17 cellular contexts compared by ENCODE assay signal in the genomic region with DNA sequence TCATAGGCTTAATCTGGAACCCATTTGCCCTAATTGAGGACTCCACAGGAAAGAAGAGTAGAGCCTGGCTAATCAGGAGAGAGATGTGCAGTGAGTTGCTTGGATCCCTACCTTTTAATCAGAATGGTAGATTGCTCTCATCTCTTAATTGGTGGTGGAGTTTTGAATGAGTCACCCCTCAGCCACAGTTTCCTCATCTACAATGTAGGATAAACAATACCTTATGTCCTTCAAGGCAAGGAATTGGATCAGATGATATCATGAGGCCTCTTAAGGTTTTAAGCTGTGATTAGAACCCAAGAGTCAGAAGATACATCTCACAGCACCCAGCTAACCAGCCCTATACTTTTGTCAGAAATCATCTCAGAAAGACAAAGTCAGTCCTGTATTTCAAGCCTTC. TPM values are rescaled to one million over a fixed set of nuclear protein-coding genes. Genes with fewer than 3 reads are reported as not detected.
"Had no signal": no experiment of that assay in that cellular context is flagged by ENCODE, and none has a peak within 500 bp of the region (broad histone marks: within the 10 kb centered on the region; RNA-seq: fewer than 3 reads in every experiment).

No MANE protein-coding gene starts in this region.

- H3K4me3 ChIP-seq: ascending aorta, gastroesophageal sphincter, neural progenitor cell, skin epidermis, stomach, thyroid gland had no signal

- H2AFZ ChIP-seq: neural progenitor cell, parathyroid adenoma had no signal

- H3K4me1 Mint-ChIP-seq: activated naive CD8-positive, alpha-beta T cell treated with anti-CD3 and anti-CD28 coated beads, Interleukin-2, amount 10 ng/mL, durations not matched to agents 7 days and 5 days; mesothelial cell of epicardium; neural progenitor cell had no signal

- H3K9ac ChIP-seq: neural progenitor cell, parathyroid adenoma had no signal

- H3K36me3 ChIP-seq: gastroesophageal sphincter, neural progenitor cell, thyroid gland had no signal

- H3K4me3 Mint-ChIP-seq: activated naive CD8-positive, alpha-beta T cell treated with anti-CD3 and anti-CD28 coated beads, Interleukin-2, amount 10 ng/mL, durations not matched to agents 7 days and 5 days; mesothelial cell of epicardium; neural progenitor cell had no signal

- H3K79me2 ChIP-seq: parathyroid adenoma had no signal

- H3K27me3 ChIP-seq: ascending aorta, neural progenitor cell, stomach, thyroid gland had no signal

- H3K4me1 ChIP-seq: ascending aorta, gastroesophageal sphincter, neural progenitor cell, parathyroid adenoma, stomach, thyroid gland had no signal

- H3K9me3 ChIP-seq: ascending aorta, gastroesophageal sphincter, stomach, thyroid gland had no signal

- H3K36me3 Mint-ChIP-seq: activated naive CD8-positive, alpha-beta T cell treated with anti-CD3 and anti-CD28 coated beads, Interleukin-2, amount 10 ng/mL, durations not matched to agents 7 days and 5 days had no signal

- H3K9me3 Mint-ChIP-seq: activated naive CD8-positive, alpha-beta T cell treated with anti-CD3 and anti-CD28 coated beads, Interleukin-2, amount 10 ng/mL, durations not matched to agents 7 days and 5 days; mesothelial cell of epicardium; neural progenitor cell had no signal

- H3K4me2 ChIP-seq: neural progenitor cell had no signal

- ATAC-seq: gastroesophageal sphincter had no signal

- H3K27ac Mint-ChIP-seq: activated naive CD8-positive, alpha-beta T cell treated with anti-CD3 and anti-CD28 coated beads, Interleukin-2, amount 10 ng/mL, durations not matched to agents 7 days and 5 days; mesothelial cell of epicardium; neural progenitor cell had no signal

- H3K27ac ChIP-seq: ascending aorta, gastroesophageal sphincter, neural progenitor cell, parathyroid adenoma, skin epidermis, stomach, thyroid gland had no signal

- DNase-seq: activated CD4-positive, alpha-beta T cell treated with anti-CD3 and anti-CD28 coated beads, Interleukin-2, amount 50 U/mL, for 48 hours; activated CD4-positive, CD25-positive, alpha-beta regulatory T cell treated with anti-CD3 and anti-CD28 coated beads, Interleukin-2, amount 50 U/mL, for 72 hours; activated gamma-delta T cell treated with Interleukin-2 at 50 U/mL for 16 hours; activated naive CD8-positive, alpha-beta T cell treated with anti-CD3 and anti-CD28 coated beads, Interleukin-2, amount 10 ng/mL, durations not matched to agents 7 days and 5 days; activated T-cell treated with anti-CD3 and anti-CD28 coated beads, Interleukin-2, amount 50 U/mL, for 48 hours; caudate nucleus; cortex of kidney; erythroblast; stimulated activated CD4-positive, alpha-beta T cell treated with anti-CD3 and anti-CD28 coated beads, Interleukin-4, amount 100 ng/mL, for 4 hours; stomach; thyroid gland had no signal

RNA-seq across cellular contexts. Expression of a gene that starts 39.1 kb away (rescaled TPM):
- total RNA-seq: activated naive CD8-positive, alpha-beta T cell treated with anti-CD3 and anti-CD28 coated beads, Interleukin-2, amount 10 ng/mL, durations not matched to agents 7 days and 5 days had no signal
